In genomic region chr3:128492353-128493220, GRCh38 we compare ENCODE assay signal across 9 cellular contexts. TPM values are rescaled to one million over a fixed set of nuclear protein-coding genes. Genes with fewer than 3 reads are reported as not detected.
A peak's percentile ranks its signal among the peaks of the same experiment; 100 is the strongest.
DNase-seq lines count a peak whose midpoint lies in the region; ATAC-seq and TF ChIP-seq lines count a peak whose summit lies in the region.
"Had no signal": no experiment of that assay in that cellular context is flagged by ENCODE, and none has a peak within 500 bp of the region (broad histone marks: within the 10 kb centered on the region; RNA-seq: fewer than 3 reads in every experiment).

TSS of gene GATA2 (minus strand) at chr3:128493201. CDS start at chr3:128487031, 6,170 bp downstream.

- no peaks in the 10 kb centered on the region for H3K4me1 ChIP-seq in RWPE2 (ENCODE audit: insufficient read depth, poor library complexity, severe bottlenecking)
- peaks cover 8 to 72% (median 45%) of the 10 kb centered on the region in 12 donors for H3K4me1 ChIP-seq in heart left ventricle

- no peak within 1 kb of the TSS for H3K4me3 ChIP-seq in RWPE2 (ENCODE audit: severe bottlenecking)
- peak within 1 kb of the TSS in 10 of 12 donors; percentile 2 to 79 (median 22) for H3K4me3 ChIP-seq in heart left ventricle

- TF ChIP-seq CTCF in RWPE2 (IDR thresholded peaks at IDR 0.05; ENCODE audit: poor library complexity, severe bottlenecking) (no peak), heart left ventricle (IDR thresholded peaks at IDR 0.05) (peak in 2 of 12 donors; percentile 7 to 17)

- H3K9me3 ChIP-seq in RWPE2 (ENCODE audit: severe bottlenecking), result no peaks in the 10 kb centered on the region
- no peaks in the 10 kb centered on the region for H3K9me3 ChIP-seq in heart left ventricle

- H3K36me3 ChIP-seq in RWPE2 (ENCODE audit: low read depth), result peaks cover 5% of the 10 kb centered on the region; the same call in 1 of the 2 replicates
- H3K36me3 ChIP-seq in heart left ventricle, result peaks cover 0 to 9% (median 0%) of the 10 kb centered on the region in 9 donors

- 22 to 59% (median 47%) methylated on average over 51 to 89 of the region's 89 CpGs for WGBS in heart left ventricle, 4 donors

- TF ChIP-seq POLR2A in heart left ventricle (IDR thresholded peaks at IDR 0.05), result no peak

- ATAC-seq in RWPE2 (ENCODE audit: low read depth), result no peak
- no peak for ATAC-seq in heart left ventricle
- no peak for ATAC-seq in GM18870 (IDR thresholded peaks at IDR 0.05; ENCODE audit: unreplicated experiment)
- no peak for ATAC-seq in HG03432 (IDR thresholded peaks at IDR 0.05; ENCODE audit: unreplicated experiment)

- H3K27me3 ChIP-seq in RWPE2 (ENCODE audit: insufficient read depth, poor library complexity, severe bottlenecking) (no peaks in the 10 kb centered on the region), heart left ventricle (peaks cover 35 to 88% (median 61%) of the 10 kb centered on the region in 9 donors)

- H3K27ac ChIP-seq in RWPE2 (ENCODE audit: poor library complexity, severe bottlenecking) (no peak within 1 kb of the TSS), heart left ventricle (no peak within 1 kb of the TSS)

- intact Hi-C loops in heart left ventricle (cut with DNase I), result loop anchor here in 5 of 10 donors (5.0 to 10.0 kb wide), 5 partner anchors 168 to 398 kb away; no protein-coding TSS in a partner anchor

- DNase-seq in NCI-H524 (lab: John Stamatoyannopoulos, UW) (peak; percentile 37 to 75), NCI-H524 treated with DMSO at 0.1 percent for 48 hours (lab: John Stamatoyannopoulos, UW) (no peak), RWPE2 (ENCODE audit: low spot score) (peak; percentile 53), heart left ventricle (peak in 1 of 5 donors; percentile 25)
- peak; percentile 56 for DNase-seq in stimulated activated CD8-positive, alpha-beta memory T cell treated with anti-CD3 and anti-CD28 coated beads, Interleukin-4, amount 100 ng/mL, for 48 hours
- DNase-seq in effector CD8-positive, alpha-beta T cell (lab: John Stamatoyannopoulos, UW), result no peak
- DNase-seq: DND-41 had no signal

RNA-seq across cellular contexts. Expression of gene GATA2, which starts in this region (rescaled TPM):
- total RNA-seq in heart left ventricle, result 10 to 100 TPM in 7 of 9 donors, 1 to 10 TPM in 2; 6.0 to 30.7 (median 12.3) TPM
- polyA plus RNA-seq in heart left ventricle, result 10 to 100 TPM; 16.8 to 18.2 TPM

Comparison
In these comparisons a context has a peak if more than half of its experiments do, and no peak if none do; other contexts are left out.
1. DNase-seq: peak in NCI-H524 (2 of 2), RWPE2 (single experiment) and stimulated activated CD8-positive, alpha-beta memory T cell treated with anti-CD3 and anti-CD28 coated beads, Interleukin-4, amount 100 ng/mL, for 48 hours (single experiment); none in NCI-H524 treated with DMSO at 0.1 percent for 48 hours (single experiment) and effector CD8-positive, alpha-beta T cell (single experiment).